ENCODE assay signal across 1 cellular context in genomic region chr1:40096977-40097782, GRCh38.
TF ChIP-seq lines count a peak whose summit lies in the region.

Gene PPT1, minus strand, starts transcription at chr1:40097252. Its CDS starts 14 bp downstream, at chr1:40097238.

TF ChIP-seq in WTC11, 78 proteins besides CTCF, POLR2A, EP300 and RAD21 (continued from another document and continues in another):
- TF ChIP-seq STAT6 (CRISPR knock-in tag; conservative IDR thresholded peaks at IDR 0.05; ENCODE audit: low read depth) (no peak), CREB1 (CRISPR knock-in tag; IDR thresholded peaks at IDR 0.05) (0 out of 2 replicates have a peak, but pooled peaks have one; percentile 33), KAT7 (CRISPR knock-in tag; IDR thresholded peaks at IDR 0.05; ENCODE audit: borderline replicate concordance) (0 out of 2 replicates have a peak, but pooled peaks have one; percentile 65), ELF4 (CRISPR knock-in tag; IDR thresholded peaks at IDR 0.05; ENCODE audit: low read depth) (no peak), FOXP1 (CRISPR knock-in tag; IDR thresholded peaks at IDR 0.05; ENCODE audit: borderline replicate concordance) (peak; percentile 89; the same call in 1 of the 2 replicates), MLX (CRISPR knock-in tag; IDR thresholded peaks at IDR 0.05) (0 out of 2 replicates have a peak, but pooled peaks have one; percentile 75), JAZF1 (CRISPR knock-in tag; IDR thresholded peaks at IDR 0.05) (no peak), CBFB (CRISPR knock-in tag; IDR thresholded peaks at IDR 0.05; ENCODE audit: low read depth) (no peak), USF1 (CRISPR knock-in tag; IDR thresholded peaks at IDR 0.05) (peak; percentile 99), GABPB1 (CRISPR knock-in tag; IDR thresholded peaks at IDR 0.05) (0 out of 2 replicates have a peak, but pooled peaks have one; percentile 43), HMGA2 (CRISPR knock-in tag; IDR thresholded peaks at IDR 0.05) (no peak), ETV6 (CRISPR knock-in tag; IDR thresholded peaks at IDR 0.05) (peak; percentile 52; the same call in 1 of the 2 replicates), SMAD4 (CRISPR knock-in tag; IDR thresholded peaks at IDR 0.05) (0 out of 2 replicates have a peak, but pooled peaks have one; percentile 30), ZNF263 (CRISPR knock-in tag; IDR thresholded peaks at IDR 0.05; ENCODE audit: low read depth) (0 out of 2 replicates have a peak, but pooled peaks have one; percentile 39), AR (CRISPR knock-in tag; IDR thresholded peaks at IDR 0.05) (0 out of 2 replicates have a peak, but pooled peaks have one; percentile 49), AFF4 (CRISPR knock-in tag; IDR thresholded peaks at IDR 0.05; ENCODE audit: borderline replicate concordance) (no peak), ATF1 (CRISPR knock-in tag; IDR thresholded peaks at IDR 0.05) (no peak), ZNF416 (CRISPR knock-in tag; IDR thresholded peaks at IDR 0.05) (no peak; the same call in 1 of the 2 replicates), ZNF232 (CRISPR knock-in tag; IDR thresholded peaks at IDR 0.05) (peak; percentile 96), MYBL2 (CRISPR knock-in tag; IDR thresholded peaks at IDR 0.05) (peak; percentile 80; the same call in 1 of the 2 replicates), ATF2 (CRISPR knock-in tag; IDR thresholded peaks at IDR 0.05; ENCODE audit: borderline replicate concordance, low read depth) (peak; percentile 29; the same call in 1 of the 2 replicates), ZNF219 (CRISPR knock-in tag; IDR thresholded peaks at IDR 0.05; ENCODE audit: borderline replicate concordance) (no peak), ZNF512 (CRISPR knock-in tag; IDR thresholded peaks at IDR 0.05; ENCODE audit: borderline replicate concordance) (no peak), MAX (CRISPR knock-in tag; IDR thresholded peaks at IDR 0.05) (peak; percentile 96), NR3C1 (CRISPR knock-in tag; conservative IDR thresholded peaks at IDR 0.05; ENCODE audit: low read depth) (no peak), GRHL2 (CRISPR knock-in tag; IDR thresholded peaks at IDR 0.05; ENCODE audit: insufficient replicate concordance, severe bottlenecking) (no peak), MXD4 (CRISPR knock-in tag; IDR thresholded peaks at IDR 0.05; ENCODE audit: borderline replicate concordance) (no peak), SP1 (CRISPR knock-in tag; conservative IDR thresholded peaks at IDR 0.05) (peak; percentile 85), NR2C2 (CRISPR knock-in tag; IDR thresholded peaks at IDR 0.05) (0 out of 2 replicates have a peak, but pooled peaks have one; percentile 20), ZNF423 (CRISPR knock-in tag; IDR thresholded peaks at IDR 0.05) (no peak), TCF7 (CRISPR knock-in tag; IDR thresholded peaks at IDR 0.05; ENCODE audit: low read depth) (no peak), NFATC4 (CRISPR knock-in tag; IDR thresholded peaks at IDR 0.05) (no peak)
- TF ChIP-seq, protein P1, sequence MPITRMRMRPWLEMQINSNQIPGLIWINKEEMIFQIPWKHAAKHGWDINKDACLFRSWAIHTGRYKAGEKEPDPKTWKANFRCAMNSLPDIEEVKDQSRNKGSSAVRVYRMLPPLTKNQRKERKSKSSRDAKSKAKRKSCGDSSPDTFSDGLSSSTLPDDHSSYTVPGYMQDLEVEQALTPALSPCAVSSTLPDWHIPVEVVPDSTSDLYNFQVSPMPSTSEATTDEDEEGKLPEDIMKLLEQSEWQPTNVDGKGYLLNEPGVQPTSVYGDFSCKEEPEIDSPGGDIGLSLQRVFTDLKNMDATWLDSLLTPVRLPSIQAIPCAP (CRISPR knock-in tag; IDR thresholded peaks at IDR 0.05) = 0 out of 2 replicates have a peak, but pooled peaks have one; percentile 37
- TF ChIP-seq, protein P2, sequence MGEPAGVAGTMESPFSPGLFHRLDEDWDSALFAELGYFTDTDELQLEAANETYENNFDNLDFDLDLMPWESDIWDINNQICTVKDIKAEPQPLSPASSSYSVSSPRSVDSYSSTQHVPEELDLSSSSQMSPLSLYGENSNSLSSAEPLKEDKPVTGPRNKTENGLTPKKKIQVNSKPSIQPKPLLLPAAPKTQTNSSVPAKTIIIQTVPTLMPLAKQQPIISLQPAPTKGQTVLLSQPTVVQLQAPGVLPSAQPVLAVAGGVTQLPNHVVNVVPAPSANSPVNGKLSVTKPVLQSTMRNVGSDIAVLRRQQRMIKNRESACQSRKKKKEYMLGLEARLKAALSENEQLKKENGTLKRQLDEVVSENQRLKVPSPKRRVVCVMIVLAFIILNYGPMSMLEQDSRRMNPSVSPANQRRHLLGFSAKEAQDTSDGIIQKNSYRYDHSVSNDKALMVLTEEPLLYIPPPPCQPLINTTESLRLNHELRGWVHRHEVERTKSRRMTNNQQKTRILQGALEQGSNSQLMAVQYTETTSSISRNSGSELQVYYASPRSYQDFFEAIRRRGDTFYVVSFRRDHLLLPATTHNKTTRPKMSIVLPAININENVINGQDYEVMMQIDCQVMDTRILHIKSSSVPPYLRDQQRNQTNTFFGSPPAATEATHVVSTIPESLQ (CRISPR knock-in tag; IDR thresholded peaks at IDR 0.05) = no peak
- TF ChIP-seq, protein P3, sequence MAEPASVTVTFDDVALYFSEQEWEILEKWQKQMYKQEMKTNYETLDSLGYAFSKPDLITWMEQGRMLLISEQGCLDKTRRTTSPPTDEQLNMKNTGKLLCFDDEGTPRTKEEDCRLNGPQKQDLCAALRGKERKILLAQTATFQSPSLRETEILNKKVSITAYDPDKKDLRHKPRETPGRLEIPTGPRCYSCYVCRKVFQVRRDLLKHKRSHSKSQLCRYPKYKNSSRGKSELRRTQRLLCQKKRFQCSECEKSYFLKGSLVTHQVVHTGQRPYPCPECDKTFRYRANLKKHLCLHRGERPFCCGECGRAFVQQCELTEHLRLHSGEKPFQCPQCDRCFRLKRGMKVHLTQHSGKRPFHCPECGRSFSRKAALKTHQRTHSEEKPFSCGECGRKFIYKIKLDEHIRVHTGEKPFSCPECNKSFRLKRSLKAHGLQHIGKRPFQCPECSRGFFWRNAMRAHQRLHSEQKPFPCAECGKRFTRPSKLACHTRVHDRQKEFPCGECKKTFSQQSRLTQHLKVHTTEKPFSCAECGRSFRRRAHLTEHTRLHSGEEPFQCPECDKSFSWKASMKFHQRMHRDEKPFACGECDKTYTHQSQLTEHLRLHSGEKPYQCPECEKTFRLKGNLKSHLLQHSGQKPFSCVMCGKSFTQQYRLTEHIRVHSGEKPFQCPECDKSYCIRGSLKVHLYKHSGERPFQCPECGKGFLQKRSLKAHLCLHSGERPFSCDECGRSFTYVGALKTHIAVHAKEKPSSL (CRISPR knock-in tag; conservative IDR thresholded peaks at IDR 0.05) = no peak
